ENCODE assay signal across 10 cellular contexts in the genomic region with DNA sequence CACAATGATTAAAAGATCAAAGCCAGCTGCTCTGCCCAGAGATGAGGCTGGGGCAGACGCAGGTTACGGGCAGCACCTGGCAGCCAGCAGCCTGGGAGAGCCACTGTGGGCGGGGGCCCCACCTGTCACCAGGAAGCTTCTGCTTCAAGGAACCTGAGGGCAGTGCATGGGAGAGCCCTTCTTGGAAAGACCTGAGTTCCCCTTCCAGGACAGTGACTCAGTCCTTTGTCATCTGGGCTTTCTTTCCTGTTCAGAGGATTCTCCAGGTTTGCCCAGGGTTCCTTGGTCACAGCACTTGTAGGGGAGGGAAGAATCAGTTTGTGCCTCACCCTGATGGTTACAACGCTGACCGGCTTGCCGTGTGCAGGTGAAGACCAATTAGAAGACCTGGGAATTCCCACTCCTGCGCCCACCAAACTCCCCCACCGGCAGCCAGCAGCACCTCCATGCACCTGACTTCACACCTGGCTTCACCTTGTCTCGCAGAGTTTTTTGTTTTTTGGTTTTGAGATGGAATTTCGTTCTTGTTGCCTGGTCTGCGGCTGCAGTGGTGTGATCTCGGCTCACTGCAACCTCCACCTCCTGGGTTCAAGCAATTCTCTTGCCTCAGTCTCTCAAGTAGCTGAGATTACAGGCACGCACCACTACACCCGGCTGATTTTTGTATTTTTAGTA. TPM values are rescaled to one million over a fixed set of nuclear protein-coding genes. Genes with fewer than 3 reads are reported as not detected.
A peak's percentile ranks its signal among the peaks of the same experiment; 100 is the strongest.
DNase-seq lines count a peak whose midpoint lies in the region; ATAC-seq and TF ChIP-seq lines count a peak whose summit lies in the region.
"Had no signal": no experiment of that assay in that cellular context is flagged by ENCODE, and none has a peak within 500 bp of the region (broad histone marks: within the 10 kb centered on the region; RNA-seq: fewer than 3 reads in every experiment).

No MANE protein-coding gene starts in this region.

- no peaks in the 10 kb centered on the region for H3K27me3 Mint-ChIP-seq in effector memory CD8-positive, alpha-beta T cell
- no peaks in the 10 kb centered on the region for H3K27me3 Mint-ChIP-seq in stimulated activated naive CD8-positive, alpha-beta T cell treated with anti-CD3 and anti-CD28 coated beads, Interleukin-15, Interleukin-2, amounts not matched to agents 100 ng/mL and 50 ng/mL, for 24 hours

- TF ChIP-seq CTCF in ovary (IDR thresholded peaks at IDR 0.05) = no peak

- peaks cover 56 to 61% of the 10 kb centered on the region in 2 donors for H3K4me1 Mint-ChIP-seq in effector memory CD8-positive, alpha-beta T cell (ENCODE audit: low read depth in 2 of 2)
- H3K4me1 Mint-ChIP-seq in stimulated activated naive CD8-positive, alpha-beta T cell treated with anti-CD3 and anti-CD28 coated beads, Interleukin-15, Interleukin-2, amounts not matched to agents 100 ng/mL and 50 ng/mL, for 24 hours (ENCODE audit: low read depth) = peaks cover 60% of the 10 kb centered on the region

- peaks cover 48% of the 10 kb centered on the region for H3K36me3 Mint-ChIP-seq in effector memory CD8-positive, alpha-beta T cell (ENCODE audit: insufficient read depth)
- peaks cover 6% of the 10 kb centered on the region for H3K36me3 Mint-ChIP-seq in stimulated activated naive CD8-positive, alpha-beta T cell treated with anti-CD3 and anti-CD28 coated beads, Interleukin-15, Interleukin-2, amounts not matched to agents 100 ng/mL and 50 ng/mL, for 24 hours (ENCODE audit: low read depth)

- no peaks in the 10 kb centered on the region for H3K9me3 Mint-ChIP-seq in effector memory CD8-positive, alpha-beta T cell
- H3K9me3 Mint-ChIP-seq in stimulated activated naive CD8-positive, alpha-beta T cell treated with anti-CD3 and anti-CD28 coated beads, Interleukin-15, Interleukin-2, amounts not matched to agents 100 ng/mL and 50 ng/mL, for 24 hours = no peaks in the 10 kb centered on the region

- DNase-seq in activated naive CD4-positive, alpha-beta T cell treated with Interleukin-2 at 50 U/mL for 16 hours = peak; percentile 51
- no peak for DNase-seq in activated naive CD4-positive, alpha-beta T cell treated with anti-CD3 and anti-CD28 coated beads, Interleukin-2, amount 50 U/mL, for 16 hours
- DNase-seq in RPMI8226 (peak; percentile 86), ovary (no peak), germinal center (ENCODE audit: low spot score) (no peak), NCI-H2081 (lab: John Stamatoyannopoulos, UW) (no peak)
- no peak for DNase-seq in effector memory CD8-positive, alpha-beta T cell

- intact Hi-C loops in ovary (cut with DNase I) = no loop called here

- H3K4me1 ChIP-seq in ovary (ENCODE audit: insufficient read depth) = no peaks in the 10 kb centered on the region
- H3K4me1 ChIP-seq: Caco-2 had no signal

- H3K9me3 ChIP-seq in ovary = no peaks in the 10 kb centered on the region
- H3K9me3 ChIP-seq: Caco-2 had no signal

- H3K4me3 ChIP-seq in ovary = no peak overlapping the region
- H3K4me3 ChIP-seq: cardiac muscle cell had no signal

- no peak for ATAC-seq in effector memory CD8-positive, alpha-beta T cell (replicated peaks)

- no peaks in the 10 kb centered on the region for H3K27me3 ChIP-seq in ovary

- WGBS in ovary, 3 donors = 77 to 79% (median 78%) methylated on average over 14 of the region's 14 CpGs

- peak overlapping the region; percentile 91 to 93 for H3K4me3 Mint-ChIP-seq in effector memory CD8-positive, alpha-beta T cell
- peak overlapping the region; percentile 75 for H3K4me3 Mint-ChIP-seq in stimulated activated naive CD8-positive, alpha-beta T cell treated with anti-CD3 and anti-CD28 coated beads, Interleukin-15, Interleukin-2, amounts not matched to agents 100 ng/mL and 50 ng/mL, for 24 hours

- no peak for TF ChIP-seq EP300 in ovary (IDR thresholded peaks at IDR 0.05)

- no peaks in the 10 kb centered on the region for H3K36me3 ChIP-seq in ovary
- H3K36me3 ChIP-seq: cardiac muscle cell had no signal

- H3K27ac Mint-ChIP-seq in effector memory CD8-positive, alpha-beta T cell = peak overlapping the region; percentile 93 to 96
- peak overlapping the region; percentile 90 for H3K27ac Mint-ChIP-seq in stimulated activated naive CD8-positive, alpha-beta T cell treated with anti-CD3 and anti-CD28 coated beads, Interleukin-15, Interleukin-2, amounts not matched to agents 100 ng/mL and 50 ng/mL, for 24 hours

- TF ChIP-seq POLR2A in ovary (IDR thresholded peaks at IDR 0.05) = no peak

- no peak overlapping the region for H3K27ac ChIP-seq in ovary
- H3K27ac ChIP-seq: cardiac muscle cell had no signal

RNA-seq across cellular contexts. Expression of a gene that starts 2.0 kb away (rescaled TPM):
- total RNA-seq in ovary = under 1 TPM in 3 of 7 donors, not detected in 4; 0.23 to 0.50 (median 0.24) TPM
- under 1 TPM; 0.12 to 0.92 TPM for polyA plus RNA-seq in ovary
- total RNA-seq: Caco-2, cardiac muscle cell had no signal
- polyA plus RNA-seq: cardiac muscle cell had no signal

RNA-seq across cellular contexts. Expression of a gene that starts 57.3 kb away (rescaled TPM):
- 100 to 1,000 TPM in 1 of 7 donors, 1 to 10 TPM in 4, under 1 TPM in 2; 0.47 to 133 (median 2.0) TPM for total RNA-seq in ovary
- polyA plus RNA-seq in ovary = under 1 TPM; 0.30 to 0.54 TPM
- total RNA-seq: Caco-2 had no signal
- polyA plus RNA-seq: cardiac muscle cell had no signal

Comparison
In these comparisons a context has a peak if more than half of its experiments do, and no peak if none do; other contexts are left out.
1. DNase-seq: peak in activated naive CD4-positive, alpha-beta T cell treated with Interleukin-2 at 50 U/mL for 16 hours (single experiment) and RPMI8226 (single experiment); none in activated naive CD4-positive, alpha-beta T cell treated with anti-CD3 and anti-CD28 coated beads, Interleukin-2, amount 50 U/mL, for 16 hours (single experiment), effector memory CD8-positive, alpha-beta T cell (0 of 3), ovary (0 of 5), germinal center (single experiment) and NCI-H2081 (0 of 2).